1 cellular context compared by ENCODE assay signal in genomic region chr6:158061709-158062461, GRCh38.
TF ChIP-seq lines count a peak whose summit lies in the region.

No MANE protein-coding gene starts in this region.

TF ChIP-seq in WTC11, 78 proteins besides CTCF, POLR2A, EP300 and RAD21 (continued from another document):
- TF ChIP-seq ZNF532 (CRISPR knock-in tag; IDR thresholded peaks at IDR 0.05; ENCODE audit: borderline replicate concordance) (no peak), USF1 (CRISPR knock-in tag; IDR thresholded peaks at IDR 0.05) (no peak), SMAD4 (CRISPR knock-in tag; IDR thresholded peaks at IDR 0.05) (no peak), ZNF219 (CRISPR knock-in tag; IDR thresholded peaks at IDR 0.05; ENCODE audit: borderline replicate concordance) (no peak), MXD4 (CRISPR knock-in tag; IDR thresholded peaks at IDR 0.05; ENCODE audit: borderline replicate concordance) (no peak), TEAD1 (CRISPR knock-in tag; IDR thresholded peaks at IDR 0.05) (no peak), ATF3 (CRISPR knock-in tag; conservative IDR thresholded peaks at IDR 0.05) (no peak), RELA (CRISPR knock-in tag; IDR thresholded peaks at IDR 0.05; ENCODE audit: borderline replicate concordance) (no peak)
